Comparison of ENCODE assay signal across 1 cellular context in the genomic region with DNA sequence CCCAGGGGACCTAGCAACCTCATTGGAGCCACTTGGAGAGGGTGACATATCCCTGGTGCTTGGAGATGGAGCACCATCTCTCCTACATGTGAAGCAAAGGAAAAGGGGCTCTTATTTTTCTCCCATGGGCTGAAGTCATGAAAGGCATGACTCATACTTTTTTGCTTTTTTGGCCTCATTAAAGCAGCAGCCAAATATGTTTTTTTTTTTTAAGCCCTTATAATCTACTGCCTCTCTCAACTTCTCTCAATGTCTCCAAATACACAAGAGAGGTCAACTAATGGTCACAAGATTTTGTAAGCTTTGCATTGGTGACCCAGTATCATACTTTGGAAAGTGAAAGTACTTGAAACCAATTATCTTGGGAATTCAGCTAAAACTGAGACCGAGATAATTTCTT.
TF ChIP-seq lines count a peak whose summit lies in the region.

No MANE protein-coding gene starts in this region.

TF ChIP-seq in HEK293, 187 proteins besides CTCF, POLR2A, EP300 and RAD21 (continued from another document):
- TF ChIP-seq ZNF433 (tag by site-specific recombination; IDR thresholded peaks at IDR 0.05; ENCODE audit: low read depth) (no peak), ZNF335 (tag by site-specific recombination; conservative IDR thresholded peaks at IDR 0.05) (0 out of 2 replicates have a peak, but pooled peaks have one; percentile 13)
